Comparison of ENCODE assay signal across 19 cellular contexts in genomic region chr12:5567021-5567744, GRCh38.
DNase-seq lines count a peak whose midpoint lies in the region; ATAC-seq and TF ChIP-seq lines count a peak whose summit lies in the region.
"Had no signal": no experiment of that assay in that cellular context is flagged by ENCODE, and none has a peak within 500 bp of the region (broad histone marks: within the 10 kb centered on the region; RNA-seq: fewer than 3 reads in every experiment).

No MANE protein-coding gene starts in this region.

- no peaks in the 10 kb centered on the region for H3K36me3 ChIP-seq in hepatocyte (replicated peaks; ENCODE audit: insufficient read depth, low read depth)

- H4K20me1 ChIP-seq in hepatocyte (ENCODE audit: insufficient read depth, poor library complexity, severe bottlenecking): no peaks in the 10 kb centered on the region

- H3K27ac ChIP-seq in hepatocyte: no peak overlapping the region
- H3K27ac ChIP-seq: 22Rv1 had no signal

- no peak overlapping the region for H3K27ac Mint-ChIP-seq in type B pancreatic cell
- H3K27ac Mint-ChIP-seq: CD4-positive, CD25-positive, alpha-beta regulatory T cell; T-helper 2 cell treated with Interferon-gamma antibody and Interleukin-4, amounts not matched to agents 5 μg/mL and 100 μg/mL, for 36 hours had no signal

- TF ChIP-seq CTCF in hepatocyte (IDR thresholded peaks at IDR 0.05; ENCODE audit: poor library complexity) (no peak), type B pancreatic cell (conservative IDR thresholded peaks at IDR 0.05) (no peak)

- H3K27me3 Mint-ChIP-seq in type B pancreatic cell: peaks cover 61% of the 10 kb centered on the region

- DNase-seq in DMS79 treated with DMSO at 0.1 percent for 48 hours (lab: John Stamatoyannopoulos, UW) (peak; percentile 41), DMS79 (lab: John Stamatoyannopoulos, UW) (no peak), RPMI8226 (peak; percentile 7), hepatocyte (ENCODE audit: low spot score) (peak; percentile 36), type B pancreatic cell (ENCODE audit: extremely low spot score, unreplicated experiment) (no peak)
- DNase-seq: activated CD4-positive, alpha-beta T cell treated with anti-CD3 and anti-CD28 coated beads for 1 hour; activated naive CD4-positive, alpha-beta T cell treated with anti-CD3 and anti-CD28 coated beads, Interleukin-2, amount 50 U/mL, for 16 hours; CD4-positive, CD25-positive, alpha-beta regulatory T cell; mammary epithelial cell; NCI-H1694; NCI-H526 treated with DMSO at 0.1 percent for 48 hours; occipital lobe; stimulated activated naive CD4-positive, alpha-beta T cell had no signal

- no peaks in the 10 kb centered on the region for H3K9me3 Mint-ChIP-seq in type B pancreatic cell
- H3K9me3 Mint-ChIP-seq: T-helper 2 cell treated with Interferon-gamma antibody and Interleukin-4, amounts not matched to agents 5 μg/mL and 100 μg/mL, for 36 hours had no signal

- H3K4me1 ChIP-seq in hepatocyte (ENCODE audit: insufficient read depth): peaks cover 8% of the 10 kb centered on the region

- H3K9me3 ChIP-seq in hepatocyte (ENCODE audit: low read depth): no peaks in the 10 kb centered on the region

- WGBS in hepatocyte (ENCODE audit: low lambda C conversion rate, missing lambda C conversion rate): 61% methylated on average over 14 of the region's 14 CpGs

- H3K4me3 Mint-ChIP-seq in type B pancreatic cell: peak overlapping the region; percentile 18
- H3K4me3 Mint-ChIP-seq: CD4-positive, CD25-positive, alpha-beta regulatory T cell; T-helper 2 cell treated with Interferon-gamma antibody and Interleukin-4, amounts not matched to agents 5 μg/mL and 100 μg/mL, for 36 hours had no signal

- no peaks in the 10 kb centered on the region for H3K79me2 ChIP-seq in hepatocyte

- H2AFZ ChIP-seq in hepatocyte: no peak overlapping the region

- no peak for ATAC-seq in HG03025 (IDR thresholded peaks at IDR 0.05; ENCODE audit: low FRiP score, unreplicated experiment)
- ATAC-seq in HG03342 (IDR thresholded peaks at IDR 0.05; ENCODE audit: unreplicated experiment): no peak
- no peak for ATAC-seq in HG02884 (IDR thresholded peaks at IDR 0.05; ENCODE audit: unreplicated experiment)

- no peaks in the 10 kb centered on the region for H3K36me3 Mint-ChIP-seq in type B pancreatic cell
- H3K36me3 Mint-ChIP-seq: CD4-positive, CD25-positive, alpha-beta regulatory T cell had no signal

- peaks cover 17% of the 10 kb centered on the region for H3K4me1 Mint-ChIP-seq in type B pancreatic cell (ENCODE audit: unreplicated experiment)
- H3K4me1 Mint-ChIP-seq: CD4-positive, CD25-positive, alpha-beta regulatory T cell had no signal

- H3K9me2 ChIP-seq in hepatocyte (replicated peaks; ENCODE audit: insufficient read depth): no peaks in the 10 kb centered on the region

- H3K4me3 ChIP-seq in hepatocyte: no peak overlapping the region
- H3K4me3 ChIP-seq: smooth muscle cell had no signal

- H3K27me3 ChIP-seq in hepatocyte: no peaks in the 10 kb centered on the region

- H3K4me2 ChIP-seq in hepatocyte: peak overlapping the region; percentile 41
- H3K4me2 ChIP-seq: smooth muscle cell had no signal

Comparison
In these comparisons a context has a peak if more than half of its experiments do, and no peak if none do; other contexts are left out.
1. DNase-seq: peak in DMS79 treated with DMSO at 0.1 percent for 48 hours (single experiment), RPMI8226 (single experiment) and hepatocyte (single experiment); none in DMS79 (single experiment) and type B pancreatic cell (single experiment).